Comparison of ENCODE assay signal across 14 cellular contexts in genomic region chr20:16283307-16283706, GRCh38.
DNase-seq lines count a peak whose midpoint lies in the region; TF ChIP-seq lines count a peak whose summit lies in the region.
"Had no signal": no experiment of that assay in that cellular context is flagged by ENCODE, and none has a peak within 500 bp of the region (broad histone marks: within the 10 kb centered on the region; RNA-seq: fewer than 3 reads in every experiment).

No MANE protein-coding gene starts in this region.

- no peak for TF ChIP-seq POLR2A in adrenal gland (IDR thresholded peaks at IDR 0.05)

- H2BK120ac ChIP-seq in neuronal stem cell (ENCODE audit: low read depth, low read length), result no peak overlapping the region

- no peak overlapping the region for H3K14ac ChIP-seq in neuronal stem cell (ENCODE audit: low read length)

- H3K27ac ChIP-seq in adrenal gland (peak overlapping the region in 3 of 5 donors; percentile 63 to 83 (median 70)), skeletal muscle tissue (ENCODE audit: low read depth, low read length) (peak overlapping the region; percentile 63), neuronal stem cell (replicated peaks; ENCODE audit: low read length) (no peak overlapping the region)
- H3K27ac ChIP-seq: BLaER1 treated with 17β-estradiol and CSF1 and Interleukin-3, amounts not matched to agents 10 nM and 100 nM had no signal

- H3K9ac ChIP-seq in skeletal muscle tissue (ENCODE audit: low read depth in 1 of 3, low read length in 3 of 3) (peak overlapping the region in 1 of 3 donors; percentile 42), neuronal stem cell (ENCODE audit: low read depth, low read length, poor library complexity) (no peak overlapping the region)
- H3K9ac ChIP-seq: BLaER1 treated with 17β-estradiol and CSF1 and Interleukin-3, amounts not matched to agents 10 nM and 100 nM had no signal

- H3K27me3 ChIP-seq in adrenal gland (no peaks in the 10 kb centered on the region), skeletal muscle tissue (ENCODE audit: control insufficient read depth in 3 of 3, insufficient read depth in 3 of 3, low read length in 3 of 3) (no peaks in the 10 kb centered on the region), neuronal stem cell (ENCODE audit: control insufficient read depth in 3 of 3, insufficient read depth in 3 of 3, low read depth in 1 of 3, low read length in 3 of 3) (no peaks in the 10 kb centered on the region)
- H3K27me3 ChIP-seq: BLaER1 treated with 17β-estradiol and CSF1 and Interleukin-3, amounts not matched to agents 10 nM and 100 nM had no signal

- no peak overlapping the region for H4K91ac ChIP-seq in neuronal stem cell (ENCODE audit: low read depth, low read length, poor library complexity)

- no peaks in the 10 kb centered on the region for H3K79me1 ChIP-seq in neuronal stem cell (ENCODE audit: low read depth, low read length)

- no peak overlapping the region for H3K18ac ChIP-seq in neuronal stem cell (ENCODE audit: low read length)

- H3K9me3 ChIP-seq in adrenal gland (replicated peaks in 1 of 3), result no peaks in the 10 kb centered on the region
- H3K9me3 ChIP-seq in skeletal muscle tissue (ENCODE audit: control insufficient read depth in 3 of 3, low read length in 3 of 3), result no peaks in the 10 kb centered on the region
- peaks cover 11 to 13% of the 10 kb centered on the region in 2 donors for H3K9me3 ChIP-seq in neuronal stem cell (replicated peaks in 1 of 2; ENCODE audit: control insufficient read depth in 2 of 2, insufficient read depth in 1 of 2, low read depth in 1 of 2, low read length in 2 of 2)
- H3K9me3 ChIP-seq: HAP-1 had no signal

- no peak overlapping the region for H2AFZ ChIP-seq in neuronal stem cell (ENCODE audit: low read length)

- H3K4ac ChIP-seq in neuronal stem cell (ENCODE audit: low read length), result no peak overlapping the region

- H2BK15ac ChIP-seq in neuronal stem cell (ENCODE audit: low read length), result no peak overlapping the region

- intact Hi-C loops in adrenal gland (cut with DNase I), result no loop called here

- H3K4me3 ChIP-seq in adrenal gland (no peak overlapping the region), skeletal muscle tissue (ENCODE audit: low read length in 3 of 3) (no peak overlapping the region), neuronal stem cell (ENCODE audit: low read length in 2 of 2) (no peak overlapping the region)
- H3K4me3 ChIP-seq: BLaER1 treated with 17β-estradiol and CSF1 and Interleukin-3, amounts not matched to agents 10 nM and 100 nM; HAP-1 had no signal

- 85 to 95% (median 94%) methylated on average over 5 to 6 of the region's 6 CpGs for WGBS in adrenal gland, 4 donors
- WGBS in neuronal stem cell (ENCODE audit: extremely low coverage in 2 of 2, insufficient read length in 2 of 2, insufficient replicate concordance in 1 of 2), 2 donors, result no CpG with 5 or more reads among the region's 6 CpGs

- H3K4me2 ChIP-seq in neuronal stem cell (ENCODE audit: insufficient read depth, low read length, poor library complexity, severe bottlenecking), result no peak overlapping the region
- H3K4me2 ChIP-seq: BLaER1 treated with 17β-estradiol and CSF1 and Interleukin-3, amounts not matched to agents 10 nM and 100 nM had no signal

- H2BK12ac ChIP-seq in neuronal stem cell (ENCODE audit: low read length), result no peak overlapping the region

- no peak for TF ChIP-seq CTCF in adrenal gland (IDR thresholded peaks at IDR 0.05)

- no peak overlapping the region for H4K8ac ChIP-seq in neuronal stem cell (ENCODE audit: low read depth, low read length)

- H3K36me3 ChIP-seq in adrenal gland (replicated peaks in 1 of 2), result no peaks in the 10 kb centered on the region
- H3K36me3 ChIP-seq in skeletal muscle tissue (ENCODE audit: control insufficient read depth in 3 of 3, insufficient read depth in 3 of 3, low read length in 3 of 3), result no peaks in the 10 kb centered on the region
- H3K36me3 ChIP-seq in neuronal stem cell (replicated peaks in 1 of 2; ENCODE audit: control insufficient read depth in 2 of 2, insufficient read depth in 2 of 2, low read length in 2 of 2), result no peaks in the 10 kb centered on the region
- H3K36me3 ChIP-seq: HAP-1 had no signal

- H2BK5ac ChIP-seq in neuronal stem cell (ENCODE audit: low read length), result no peak overlapping the region

- H3K23ac ChIP-seq in neuronal stem cell (ENCODE audit: low read depth, low read length, poor library complexity), result no peak overlapping the region

- H2AK5ac ChIP-seq in neuronal stem cell (ENCODE audit: low read depth, low read length), result no peak overlapping the region

- DNase-seq in COLO668 (lab: John Stamatoyannopoulos, UW; ENCODE audit: unreplicated experiment) (peak; percentile 14), adrenal gland (no peak), myocyte (ENCODE audit: low read depth) (peak; percentile 21), NCI-H526 treated with DMSO at 0.1 percent for 48 hours (lab: John Stamatoyannopoulos, UW) (no peak), NCI-H524 treated with DMSO at 0.1 percent for 48 hours (lab: John Stamatoyannopoulos, UW) (no peak), neuronal stem cell (ENCODE audit: low spot score) (no peak)
- DNase-seq: ACHN; CD4-positive, CD25-positive, alpha-beta regulatory T cell; DMS153; DND-41; GDM1 had no signal

- H3K4me1 ChIP-seq in adrenal gland (replicated peaks in 1 of 2) (peaks cover 22 to 31% of the 10 kb centered on the region in 2 donors), skeletal muscle tissue (ENCODE audit: control insufficient read depth in 3 of 3, insufficient read depth in 3 of 3, low read length in 3 of 3) (peaks cover 6 to 18% (median 18%) of the 10 kb centered on the region in 3 donors), neuronal stem cell (ENCODE audit: control insufficient read depth in 2 of 2, insufficient read depth in 1 of 2, low read depth in 1 of 2, low read length in 2 of 2) (peaks cover 0 to 7% of the 10 kb centered on the region in 2 donors)
- H3K4me1 ChIP-seq: BLaER1 treated with 17β-estradiol and CSF1 and Interleukin-3, amounts not matched to agents 10 nM and 100 nM; HAP-1 had no signal

Comparison
In these comparisons a context has a peak if more than half of its experiments do, and no peak if none do; other contexts are left out.
1. DNase-seq: peak in COLO668 (single experiment) and myocyte (single experiment); none in adrenal gland (0 of 7), NCI-H526 treated with DMSO at 0.1 percent for 48 hours (single experiment), NCI-H524 treated with DMSO at 0.1 percent for 48 hours (single experiment) and neuronal stem cell (single experiment).